In genomic region chr6:90123796-90124195, GRCh38 we compare ENCODE assay signal across 16 cellular contexts.
DNase-seq lines count a peak whose midpoint lies in the region; ATAC-seq and TF ChIP-seq lines count a peak whose summit lies in the region.
"Had no signal": no experiment of that assay in that cellular context is flagged by ENCODE, and none has a peak within 500 bp of the region (broad histone marks: within the 10 kb centered on the region; RNA-seq: fewer than 3 reads in every experiment).

No MANE protein-coding gene starts in this region.

- H3K9me3 ChIP-seq in right lobe of liver: no peaks in the 10 kb centered on the region
- H3K9me3 ChIP-seq: esophagus muscularis mucosa, SJSA1 had no signal

- H3K27ac ChIP-seq in right lobe of liver (no peak overlapping the region), GM23338 (ENCODE audit: low read depth) (no peak overlapping the region)
- H3K27ac ChIP-seq: esophagus muscularis mucosa, SJSA1, VCaP had no signal

- peaks cover 46% of the 10 kb centered on the region for H3K36me3 Mint-ChIP-seq in activated CD4-positive, alpha-beta T cell treated with anti-CD3 and anti-CD28 coated beads for 36 hours (ENCODE audit: low read depth)
- no peaks in the 10 kb centered on the region for H3K36me3 Mint-ChIP-seq in GM23338 (ENCODE audit: low read depth)

- TF ChIP-seq POLR2A in NB4 (IDR thresholded peaks at IDR 0.05; ENCODE audit: extremely low read depth, insufficient read length) (no peak), right lobe of liver (IDR thresholded peaks at IDR 0.05) (no peak)

- DNase-seq in activated CD4-positive, alpha-beta T cell treated with anti-CD3 and anti-CD28 coated beads for 36 hours: peak; percentile 75
- DNase-seq in activated CD4-positive, alpha-beta T cell treated with anti-CD3 and anti-CD28 coated beads for 1 hour: no peak
- DNase-seq in NB4 (ENCODE audit: low read depth) (peak; percentile 25), right lobe of liver (no peak), amniotic stem cell (lab: John Stamatoyannopoulos, UW) (no peak), GM23338 (ENCODE audit: low spot score) (no peak)
- peak; percentile 16 for DNase-seq in activated naive CD8-positive, alpha-beta T cell treated with anti-CD3 and anti-CD28 coated beads, Interleukin-2, amount 50 U/mL, for 16 hours (ENCODE audit: low read depth, low spot score)
- DNase-seq in stimulated activated CD4-positive, alpha-beta T cell treated with anti-CD3 and anti-CD28 coated beads, Interleukin-2, amount 100 ng/mL, for 4 hours (ENCODE audit: low read depth): peak; percentile 32
- DNase-seq: activated gamma-delta T cell treated with Interleukin-2 at 50 U/mL for 16 hours, NCI-H146, NCI-H526 treated with DMSO at 0.1 percent for 48 hours had no signal

- peaks cover 77% of the 10 kb centered on the region for H3K4me1 Mint-ChIP-seq in activated CD4-positive, alpha-beta T cell treated with anti-CD3 and anti-CD28 coated beads for 36 hours
- no peaks in the 10 kb centered on the region for H3K4me1 Mint-ChIP-seq in GM23338

- H3K27me3 ChIP-seq in right lobe of liver (no peaks in the 10 kb centered on the region), GM23338 (ENCODE audit: insufficient read depth) (no peaks in the 10 kb centered on the region)
- H3K27me3 ChIP-seq: esophagus muscularis mucosa, SJSA1 had no signal

- H3K4me2 ChIP-seq in GM23338: no peak overlapping the region
- H3K4me2 ChIP-seq: smooth muscle cell had no signal

- intact Hi-C loops in activated CD4-positive, alpha-beta T cell treated with anti-CD3 and anti-CD28 coated beads for 36 hours (cut with DNase I, micrococcal nuclease): loop anchor here in 1 of 2 experiments (1.0 kb wide), 1 partner anchor 21 kb away; no protein-coding TSS in a partner anchor
- intact Hi-C loops in right lobe of liver (cut with DNase I): no loop called here

- no peaks in the 10 kb centered on the region for H3K79me2 ChIP-seq in GM23338 (replicated peaks; ENCODE audit: insufficient read depth)

- H3K4me1 ChIP-seq in right lobe of liver (no peaks in the 10 kb centered on the region), GM23338 (ENCODE audit: insufficient read depth) (no peaks in the 10 kb centered on the region)

- CTCF ChIA-PET in activated CD4-positive, alpha-beta T cell treated with anti-CD3 and anti-CD28 coated beads for 36 hours (lab: Charles Lee): no interaction called here

- H3K4me3 ChIP-seq in NB4 (ENCODE audit: low read depth, low read length) (no peak overlapping the region), right lobe of liver (no peak overlapping the region), GM23338 (no peak overlapping the region)
- H3K4me3 ChIP-seq: esophagus muscularis mucosa, SJSA1, smooth muscle cell had no signal

- H3K36me3 ChIP-seq in right lobe of liver: no peaks in the 10 kb centered on the region
- H3K36me3 ChIP-seq in GM23338 (ENCODE audit: insufficient read depth): no peaks in the 10 kb centered on the region
- H3K36me3 ChIP-seq: esophagus muscularis mucosa, SJSA1 had no signal

- H3K9me3 Mint-ChIP-seq in activated CD4-positive, alpha-beta T cell treated with anti-CD3 and anti-CD28 coated beads for 36 hours (ENCODE audit: low read depth): no peaks in the 10 kb centered on the region
- no peaks in the 10 kb centered on the region for H3K9me3 Mint-ChIP-seq in GM23338
- H3K9me3 Mint-ChIP-seq: memory B cell had no signal

- H4K20me1 ChIP-seq in GM23338 (replicated peaks; ENCODE audit: insufficient read depth): no peaks in the 10 kb centered on the region

- H3K27ac Mint-ChIP-seq in activated CD4-positive, alpha-beta T cell treated with anti-CD3 and anti-CD28 coated beads for 36 hours: peak overlapping the region; percentile 72
- no peak overlapping the region for H3K27ac Mint-ChIP-seq in GM23338
- H3K27ac Mint-ChIP-seq: memory B cell had no signal

- 97% methylated on average over 6 of the region's 7 CpGs for WGBS in right lobe of liver (ENCODE audit: insufficient coverage, low coverage, low lambda C conversion rate, missing lambda C conversion rate)

- POLR2A ChIA-PET in activated CD4-positive, alpha-beta T cell treated with anti-CD3 and anti-CD28 coated beads for 36 hours (lab: Charles Lee): no interaction called here

- H3K9me2 ChIP-seq in GM23338 (ENCODE audit: insufficient read depth): no peaks in the 10 kb centered on the region

- no peaks in the 10 kb centered on the region for H3K27me3 Mint-ChIP-seq in activated CD4-positive, alpha-beta T cell treated with anti-CD3 and anti-CD28 coated beads for 36 hours
- H3K27me3 Mint-ChIP-seq in GM23338 (ENCODE audit: insufficient read depth, low read depth, poor library complexity): no peaks in the 10 kb centered on the region
- H3K27me3 Mint-ChIP-seq: memory B cell had no signal

- TF ChIP-seq CTCF in NB4 (IDR thresholded peaks at IDR 0.05; ENCODE audit: low read depth, low read length): no peak
- no peak for TF ChIP-seq CTCF in right lobe of liver (IDR thresholded peaks at IDR 0.05)
- TF ChIP-seq CTCF in GM23338 (conservative IDR thresholded peaks at IDR 0.05; ENCODE audit: low read depth in 2 of 2): no peak

- H3K4me3 Mint-ChIP-seq in activated CD4-positive, alpha-beta T cell treated with anti-CD3 and anti-CD28 coated beads for 36 hours: no peak overlapping the region
- H3K4me3 Mint-ChIP-seq in GM23338: no peak overlapping the region
- H3K4me3 Mint-ChIP-seq: memory B cell had no signal

- peak; percentile 53 for ATAC-seq in activated CD4-positive, alpha-beta T cell treated with anti-CD3 and anti-CD28 coated beads for 36 hours
- ATAC-seq in right lobe of liver: no peak
- no peak for ATAC-seq in GM23338

- no peak overlapping the region for H2AFZ ChIP-seq in GM23338

- H3F3A ChIP-seq in GM23338 (replicated peaks; ENCODE audit: low read depth): no peaks in the 10 kb centered on the region

TF ChIP-seq in GM23338, 12 proteins besides CTCF, POLR2A, EP300 and RAD21:
- no peak for TF ChIP-seq JUNB (IDR thresholded peaks at IDR 0.05; ENCODE audit: unreplicated experiment)

Comparison
In these comparisons a context has a peak if more than half of its experiments do, and no peak if none do; other contexts are left out.
1. DNase-seq: peak in activated CD4-positive, alpha-beta T cell treated with anti-CD3 and anti-CD28 coated beads for 36 hours (single experiment), NB4 (single experiment), activated naive CD8-positive, alpha-beta T cell treated with anti-CD3 and anti-CD28 coated beads, Interleukin-2, amount 50 U/mL, for 16 hours (single experiment) and stimulated activated CD4-positive, alpha-beta T cell treated with anti-CD3 and anti-CD28 coated beads, Interleukin-2, amount 100 ng/mL, for 4 hours (single experiment); none in activated CD4-positive, alpha-beta T cell treated with anti-CD3 and anti-CD28 coated beads for 1 hour (single experiment), right lobe of liver (0 of 3), amniotic stem cell (single experiment) and GM23338 (single experiment).